8 cellular contexts compared by ENCODE assay signal in genomic region chr10:113680172-113681111, GRCh38. TPM values are rescaled to one million over a fixed set of nuclear protein-coding genes. Genes with fewer than 3 reads are reported as not detected.
DNase-seq lines count a peak whose midpoint lies in the region; ATAC-seq, FAIRE-seq and TF ChIP-seq lines count a peak whose summit lies in the region.

No MANE protein-coding gene starts in this region.

- H3K4me2 ChIP-seq in A549, result peak overlapping the region; percentile 79

- ATAC-seq in A549 (peak; percentile 61 to 63), GM18505 (IDR thresholded peaks at IDR 0.05; ENCODE audit: unreplicated experiment) (peak; percentile 21), HG02943 (IDR thresholded peaks at IDR 0.05; ENCODE audit: low read depth, unreplicated experiment) (peak; percentile 28), upper lobe of left lung (ENCODE audit: low FRiP score in 2 of 2) (peak; percentile 61 to 72)
- peak; percentile 12 to 16 for ATAC-seq in activated T-cell treated with anti-CD3 and anti-CD28 coated beads, Interleukin-2, amount 50 U/mL, for 4 hours

- H3K27ac Mint-ChIP-seq in nephron, result peak overlapping the region; percentile 66 to 82 (median 82)

- TF ChIP-seq EP300 in A549 (IDR thresholded peaks at IDR 0.05) (no peak), upper lobe of left lung (IDR thresholded peaks at IDR 0.05) (no peak)

- FAIRE-seq in A549 (lab: Jason Lieb, UNC), result no peak

- no peaks in the 10 kb centered on the region for H3K27me3 ChIP-seq in upper lobe of left lung

- H3K4me1 Mint-ChIP-seq in activated T-cell treated with anti-CD3 and anti-CD28 coated beads, Interleukin-2, amount 50 U/mL, for 4 hours (ENCODE audit: low read depth), result peaks cover 52% of the 10 kb centered on the region
- H3K4me1 Mint-ChIP-seq in nephron, result peaks cover 6% of the 10 kb centered on the region

- CTCF ChIA-PET in A549 (lab: Yijun Ruan, JAX), result interaction anchor here (1.0 to 2.5 kb wide), 16 partner anchors 10 to 506 kb away, joined by 3 to 11 read pairs (median 4); partner anchors contain the start of gene NRAP

- no peak for TF ChIP-seq RAD21 in A549 (conservative IDR thresholded peaks at IDR 0.05 in 1 of 2, IDR thresholded peaks at IDR 0.05 in 1 of 2)

- H3K9me3 Mint-ChIP-seq in activated T-cell treated with anti-CD3 and anti-CD28 coated beads, Interleukin-2, amount 50 U/mL, for 4 hours, result peaks cover 15% of the 10 kb centered on the region
- H3K9me3 Mint-ChIP-seq in nephron, result peaks cover 23% of the 10 kb centered on the region

- TF ChIP-seq POLR2A in A549 (IDR thresholded peaks at IDR 0.05; ENCODE audit: low read length) (no peak), GM18505 (IDR thresholded peaks at IDR 0.05; ENCODE audit: borderline replicate concordance, extremely low read depth, insufficient read depth, insufficient read length) (no peak), upper lobe of left lung (IDR thresholded peaks at IDR 0.05) (peak in 1 of 4 donors; percentile 2)

- TF ChIP-seq CTCF in A549 (IDR thresholded peaks at IDR 0.05) (no peak), fibroblast of pulmonary artery (IDR thresholded peaks at IDR 0.05; ENCODE audit: low read length, missing control alignments) (no peak), nephron (IDR thresholded peaks at IDR 0.05; ENCODE audit: unreplicated experiment in 3 of 3) (no peak), upper lobe of left lung (IDR thresholded peaks at IDR 0.05) (no peak)

- DNase-seq in A549 (ENCODE audit: low read depth in 1 of 2, low spot score in 1 of 2), result peak; percentile 28 to 57
- peak; percentile 67 to 71 for DNase-seq in NOMO-1 (lab: John Stamatoyannopoulos, UW; ENCODE audit: unreplicated experiment in 2 of 2)
- DNase-seq in activated T-cell treated with anti-CD3 and anti-CD28 coated beads, Interleukin-2, amount 50 U/mL, for 4 hours, result peak; percentile 47
- DNase-seq in fibroblast of pulmonary artery (ENCODE audit: low read depth), result peak; percentile 73
- DNase-seq in upper lobe of left lung, result peak; percentile 27 to 64

- WGBS in A549 (ENCODE audit: missing lambda C conversion rate), result 2% methylated on average over 28 of the region's 29 CpGs
- WGBS in upper lobe of left lung, 2 donors, result 2 to 14% methylated on average over 9 to 29 of the region's 29 CpGs

- H3K4me1 ChIP-seq in A549 (peaks cover 11% of the 10 kb centered on the region), upper lobe of left lung (peaks cover 13 to 23% (median 20%) of the 10 kb centered on the region in 4 donors)

- H3K36me3 Mint-ChIP-seq in activated T-cell treated with anti-CD3 and anti-CD28 coated beads, Interleukin-2, amount 50 U/mL, for 4 hours (ENCODE audit: insufficient read depth), result peaks cover 16% of the 10 kb centered on the region
- H3K36me3 Mint-ChIP-seq in nephron (ENCODE audit: low read depth), result peaks cover 16% of the 10 kb centered on the region

- H3K4me3 ChIP-seq in A549, result peak overlapping the region; percentile 97
- peak overlapping the region; percentile 96 for H3K4me3 ChIP-seq in fibroblast of pulmonary artery (replicated peaks; ENCODE audit: low read depth, low read length)
- peak overlapping the region; percentile 81 to 98 (median 96) for H3K4me3 ChIP-seq in upper lobe of left lung

- H3K27me3 Mint-ChIP-seq in activated T-cell treated with anti-CD3 and anti-CD28 coated beads, Interleukin-2, amount 50 U/mL, for 4 hours (ENCODE audit: low read depth), result no peaks in the 10 kb centered on the region
- H3K27me3 Mint-ChIP-seq in nephron (ENCODE audit: low read depth), result peaks cover 9% of the 10 kb centered on the region

- H3K9me3 ChIP-seq in A549 (0 out of 3 replicates have a peak, but pooled peaks cover 3% of the 10 kb centered on the region), upper lobe of left lung (no peaks in the 10 kb centered on the region)

- H3K27ac ChIP-seq in A549 (peak overlapping the region; percentile 96 to 100), upper lobe of left lung (peak overlapping the region; percentile 85 to 99 (median 98))

- H3K4me3 Mint-ChIP-seq in activated T-cell treated with anti-CD3 and anti-CD28 coated beads, Interleukin-2, amount 50 U/mL, for 4 hours, result peak overlapping the region; percentile 89
- peak overlapping the region; percentile 85 to 96 (median 91) for H3K4me3 Mint-ChIP-seq in nephron

- no peaks in the 10 kb centered on the region for H3K36me3 ChIP-seq in upper lobe of left lung

- POLR2A ChIA-PET in A549 (lab: Yijun Ruan, JAX), result interaction anchor here (0.6 to 1.0 kb wide), 2 partner anchors 66 to 213 kb away, joined by 3 to 9 read pairs; no protein-coding TSS in a partner anchor

TF ChIP-seq in A549, 52 proteins besides CTCF, POLR2A, EP300 and RAD21:
- TF ChIP-seq JUNB (IDR thresholded peaks at IDR 0.05) (0 out of 2 replicates have a peak, but pooled peaks have one; percentile 18), ESRRA (IDR thresholded peaks at IDR 0.05; ENCODE audit: borderline replicate concordance, low read length) (0 out of 2 replicates have a peak, but pooled peaks have one; percentile 30), KDM5A (IDR thresholded peaks at IDR 0.05) (no peak), FOSL2 (IDR thresholded peaks at IDR 0.05) (no peak; the same call in 1 of the 2 replicates), FOSL2 (CRISPR knock-in tag; IDR thresholded peaks at IDR 0.05) (peak; percentile 60)
- TF ChIP-seq, protein P1, sequence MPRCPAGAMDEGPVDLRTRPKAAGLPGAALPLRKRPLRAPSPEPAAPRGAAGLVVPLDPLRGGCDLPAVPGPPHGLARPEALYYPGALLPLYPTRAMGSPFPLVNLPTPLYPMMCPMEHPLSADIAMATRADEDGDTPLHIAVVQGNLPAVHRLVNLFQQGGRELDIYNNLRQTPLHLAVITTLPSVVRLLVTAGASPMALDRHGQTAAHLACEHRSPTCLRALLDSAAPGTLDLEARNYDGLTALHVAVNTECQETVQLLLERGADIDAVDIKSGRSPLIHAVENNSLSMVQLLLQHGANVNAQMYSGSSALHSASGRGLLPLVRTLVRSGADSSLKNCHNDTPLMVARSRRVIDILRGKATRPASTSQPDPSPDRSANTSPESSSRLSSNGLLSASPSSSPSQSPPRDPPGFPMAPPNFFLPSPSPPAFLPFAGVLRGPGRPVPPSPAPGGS (IDR thresholded peaks at IDR 0.05), result no peak

RNA-seq across cellular contexts. Expression of gene CASP7, which starts 0.7 kb away (rescaled TPM):
- polyA plus RNA-seq in A549 (2011; rRNA removed), result 27.0 and 29.7 TPM in 2 replicates
- polyA plus RNA-seq in A549 (2012; cell fraction: cytosol; rRNA removed), result 12.1 and 12.6 TPM in 2 replicates
- 6.2 and 8.6 TPM in 2 replicates for polyA plus RNA-seq in A549 (2012; cell fraction: nucleus; rRNA removed)
- 21.4 to 23.9 TPM (median 22.6 TPM) in 3 replicates for polyA plus RNA-seq in A549 (2017; fragmentation: RNase III; extraction: RNeasy Plus Mini Kit Qiagen cat#74134 plus additional on column Dnase treatment)
- 11.2 and 14.1 TPM in 2 replicates for polyA minus RNA-seq in A549 (2011; rRNA and poly(A)+ RNA removed)
- 10 to 100 TPM in 1 of 3 donors, 1 to 10 TPM in 2; 7.7 to 12.1 (median 9.8) TPM for total RNA-seq in activated T-cell treated with anti-CD3 and anti-CD28 coated beads, Interleukin-2, amount 50 U/mL, for 4 hours
- total RNA-seq in upper lobe of left lung, result 10 to 100 TPM; 17.4 to 35.1 (median 29.6) TPM

RNA-seq across cellular contexts. Expression of gene NRAP, which starts 16.6 kb away (rescaled TPM):
- not detected in 2 replicates for polyA plus RNA-seq in A549 (2011; rRNA removed)
- polyA plus RNA-seq in A549 (2012; cell fraction: cytosol; rRNA removed), result not detected in 2 replicates
- not detected in 2 replicates for polyA plus RNA-seq in A549 (2012; cell fraction: nucleus; rRNA removed)
- polyA plus RNA-seq in A549 (2017; fragmentation: RNase III; extraction: RNeasy Plus Mini Kit Qiagen cat#74134 plus additional on column Dnase treatment), result not detected in 3 replicates
- polyA minus RNA-seq in A549 (2011; rRNA and poly(A)+ RNA removed), result not detected in 2 replicates
- not detected for total RNA-seq in activated T-cell treated with anti-CD3 and anti-CD28 coated beads, Interleukin-2, amount 50 U/mL, for 4 hours
- total RNA-seq in upper lobe of left lung, result under 1 TPM in 1 of 6 donors, not detected in 5; 0.11 TPM

Comparison
In these comparisons a context has a peak if more than half of its experiments do, and no peak if none do; other contexts are left out.
1. Peak in every context shown above with its lines: DNase-seq, ATAC-seq, H3K4me3 ChIP-seq and H3K27ac ChIP-seq.
2. ATAC-seq: peak in every context shown above with its lines; median percentile 66 in upper lobe of left lung; 62 in A549; 28 in HG02943; 21 in GM18505; 14 in activated T-cell treated with anti-CD3 and anti-CD28 coated beads, Interleukin-2, amount 50 U/mL, for 4 hours.